Comparison of ENCODE assay signal across 8 cellular contexts in genomic region chr12:57750561-57751431, GRCh38. TPM values are rescaled to one million over a fixed set of nuclear protein-coding genes. Genes with fewer than 3 reads are reported as not detected.
A peak's percentile ranks its signal among the peaks of the same experiment; 100 is the strongest.
DNase-seq lines count a peak whose midpoint lies in the region; ATAC-seq and TF ChIP-seq lines count a peak whose summit lies in the region.

No MANE protein-coding gene starts in this region.

- peak overlapping the region; percentile 99 for H3K4me3 Mint-ChIP-seq in GM23338

- peaks cover 42% of the 10 kb centered on the region for H3F3A ChIP-seq in GM23338 (replicated peaks; ENCODE audit: low read depth)

- no peak overlapping the region for H2AFZ ChIP-seq in GM23338

- intact Hi-C loops in gastrocnemius medialis (cut with DNase I; ENCODE audit: low total_unique reads) = no loop called here

- H3K36me3 ChIP-seq in GM23338 (ENCODE audit: insufficient read depth) (peaks cover 19% of the 10 kb centered on the region), WERI-Rb-1 (peaks cover 56% of the 10 kb centered on the region), gastrocnemius medialis (peaks cover 0 to 47% of the 10 kb centered on the region in 2 donors)

- H3K4me2 ChIP-seq in GM23338 = peak overlapping the region; percentile 99

- H3K27ac ChIP-seq in GM23338 (ENCODE audit: low read depth) (peak overlapping the region; percentile 59; the same call in 1 of the 2 replicates), WERI-Rb-1 (peak overlapping the region; percentile 97), gastrocnemius medialis (peak overlapping the region; percentile 94 to 98 (median 96))

- in situ Hi-C loops in gastrocnemius medialis (cut with MboI; ENCODE audit: low sequenced_read_pairs in 4 of 4) = no loop called here

- peaks cover 26% of the 10 kb centered on the region for H3K27me3 ChIP-seq in GM23338 (ENCODE audit: insufficient read depth)
- H3K27me3 ChIP-seq in WERI-Rb-1 (ENCODE audit: insufficient read depth, low read depth, severe bottlenecking) = no peaks in the 10 kb centered on the region
- no peaks in the 10 kb centered on the region for H3K27me3 ChIP-seq in gastrocnemius medialis

- DNase-seq in GM23338 (ENCODE audit: low spot score) (no peak), WERI-Rb-1 (no peak), fibroblast of villous mesenchyme (ENCODE audit: low read depth) (no peak), gastrocnemius medialis (no peak), AG08396 (ENCODE audit: low spot score) (no peak), NCI-H146 treated with DMSO at 0.1 percent for 48 hours (lab: John Stamatoyannopoulos, UW; ENCODE audit: unreplicated experiment) (no peak)

- H3K4me3 ChIP-seq in GM23338 = peak overlapping the region; percentile 97
- peak overlapping the region; percentile 80 for H3K4me3 ChIP-seq in WERI-Rb-1 (ENCODE audit: low read depth, low read length)
- peak overlapping the region; percentile 73 for H3K4me3 ChIP-seq in fibroblast of villous mesenchyme (ENCODE audit: low read depth, low read length)
- H3K4me3 ChIP-seq in gastrocnemius medialis = peak overlapping the region; percentile 74 to 95 (median 80)

- H3K4me1 ChIP-seq in GM23338 (ENCODE audit: insufficient read depth) (peaks cover 27% of the 10 kb centered on the region), gastrocnemius medialis (peaks cover 17 to 22% of the 10 kb centered on the region in 2 donors)

- peak overlapping the region; percentile 99 for H3K27ac Mint-ChIP-seq in GM23338

- H3K27me3 Mint-ChIP-seq in GM23338 (ENCODE audit: insufficient read depth, low read depth, poor library complexity) = peaks cover 29% of the 10 kb centered on the region

- H3K36me3 Mint-ChIP-seq in GM23338 (ENCODE audit: low read depth) = peaks cover 60% of the 10 kb centered on the region

- H3K79me2 ChIP-seq in GM23338 (replicated peaks; ENCODE audit: insufficient read depth) = peaks cover 26% of the 10 kb centered on the region

- TF ChIP-seq CTCF in GM23338 (conservative IDR thresholded peaks at IDR 0.05; ENCODE audit: low read depth in 2 of 2) (no peak), WERI-Rb-1 (IDR thresholded peaks at IDR 0.05; ENCODE audit: low read depth, low read length) (no peak), fibroblast of villous mesenchyme (IDR thresholded peaks at IDR 0.05; ENCODE audit: insufficient read depth, low read depth, low read length) (no peak), gastrocnemius medialis (IDR thresholded peaks at IDR 0.05 in 4 of 5, conservative IDR thresholded peaks at IDR 0.05 in 1 of 5) (no peak)

- peaks cover 31% of the 10 kb centered on the region for H3K4me1 Mint-ChIP-seq in GM23338

- no peaks in the 10 kb centered on the region for H3K9me2 ChIP-seq in GM23338 (ENCODE audit: insufficient read depth)

- no peaks in the 10 kb centered on the region; the same call in 2 of the 3 replicates for H3K9me3 Mint-ChIP-seq in GM23338

- H3K9me3 ChIP-seq in WERI-Rb-1 (ENCODE audit: severe bottlenecking) (no peaks in the 10 kb centered on the region), gastrocnemius medialis (no peaks in the 10 kb centered on the region)

- no peaks in the 10 kb centered on the region; the same call in 1 of the 2 replicates for H4K20me1 ChIP-seq in GM23338 (replicated peaks; ENCODE audit: insufficient read depth)

- no peak for ATAC-seq in GM23338
- no peak for ATAC-seq in gastrocnemius medialis
- no peak for ATAC-seq in HG03135 (IDR thresholded peaks at IDR 0.05; ENCODE audit: unreplicated experiment)
- ATAC-seq in HG02938 (IDR thresholded peaks at IDR 0.05; ENCODE audit: unreplicated experiment) = no peak

- no peak for TF ChIP-seq POLR2A in gastrocnemius medialis (IDR thresholded peaks at IDR 0.05)

TF ChIP-seq in GM23338, 12 proteins besides CTCF, POLR2A, EP300 and RAD21 (continues in another document):
- TF ChIP-seq NANOG (IDR thresholded peaks at IDR 0.05; ENCODE audit: borderline replicate concordance) (no peak), REST (IDR thresholded peaks at IDR 0.05; ENCODE audit: unreplicated experiment) (no peak), EZH2 (IDR thresholded peaks at IDR 0.05; ENCODE audit: low read depth, unreplicated experiment) (no peak), ZNF331 (CRISPR knock-in tag; IDR thresholded peaks at IDR 0.05; ENCODE audit: low read depth) (no peak), JUNB (IDR thresholded peaks at IDR 0.05; ENCODE audit: unreplicated experiment) (no peak), EZH2phosphoT487 (IDR thresholded peaks at IDR 0.05; ENCODE audit: unreplicated experiment) (no peak)

RNA-seq across cellular contexts. Expression of gene CDK4, which starts 1.3 kb away (rescaled TPM):
- 198 and 214 TPM in 2 replicates for total RNA-seq in GM23338 (2014; rRNA removed; shearing (Covaris generic))
- 105 and 108 TPM in 2 replicates for polyA plus RNA-seq in GM23338 (2016; fragmentation: Nextera tagmentation; extraction: Ambion mirVana)
- total RNA-seq in fibroblast of villous mesenchyme (226 and 299 TPM in 2 replicates), gastrocnemius medialis (10 to 100 TPM; 39.7 to 55.5 (median 47.4) TPM)

RNA-seq across cellular contexts. Expression of gene MARCHF9, which starts 4.1 kb away (rescaled TPM):
- 2.9 and 3.5 TPM in 2 replicates for total RNA-seq in GM23338 (2014; rRNA removed; shearing (Covaris generic))
- polyA plus RNA-seq in GM23338 (2016; fragmentation: Nextera tagmentation; extraction: Ambion mirVana) = 3.1 and 3.3 TPM in 2 replicates
- total RNA-seq in fibroblast of villous mesenchyme (2.6 and 3.5 TPM in 2 replicates), gastrocnemius medialis (10 to 100 TPM in 1 of 4 donors, 1 to 10 TPM in 3; 4.8 to 11.3 (median 7.9) TPM)

RNA-seq across cellular contexts. Expression of gene TSPAN31, which starts 6.0 kb away (rescaled TPM):
- 15.6 and 32.9 TPM in 2 replicates for total RNA-seq in GM23338 (2014; rRNA removed; shearing (Covaris generic))
- 12.9 and 15.5 TPM in 2 replicates for polyA plus RNA-seq in GM23338 (2016; fragmentation: Nextera tagmentation; extraction: Ambion mirVana)
- total RNA-seq in fibroblast of villous mesenchyme = 39.9 and 62.2 TPM in 2 replicates
- total RNA-seq in gastrocnemius medialis = 10 to 100 TPM; 25.5 to 58.9 (median 32.2) TPM

RNA-seq across cellular contexts. Expression of gene AGAP2, which starts 12.3 kb away (rescaled TPM):
- 1.1 and 1.3 TPM in 2 replicates for total RNA-seq in GM23338 (2014; rRNA removed; shearing (Covaris generic))
- 0.36 and 0.38 TPM in 2 replicates for polyA plus RNA-seq in GM23338 (2016; fragmentation: Nextera tagmentation; extraction: Ambion mirVana)
- total RNA-seq in fibroblast of villous mesenchyme (0.32 and 0.43 TPM in 2 replicates), gastrocnemius medialis (1 to 10 TPM; 1.8 to 5.4 (median 3.7) TPM)

RNA-seq across cellular contexts. Expression of gene CYP27B1, which starts 16.1 kb away (rescaled TPM):
- total RNA-seq in GM23338 (2014; rRNA removed; shearing (Covaris generic)) = 2.7 and 6.8 TPM in 2 replicates
- polyA plus RNA-seq in GM23338 (2016; fragmentation: Nextera tagmentation; extraction: Ambion mirVana) = 0.83 and 1.1 TPM in 2 replicates
- total RNA-seq in fibroblast of villous mesenchyme (0.97 and 3.0 TPM in 2 replicates), gastrocnemius medialis (not detected)
